ENCODE assay signal across 1 cellular context in the genomic region with DNA sequence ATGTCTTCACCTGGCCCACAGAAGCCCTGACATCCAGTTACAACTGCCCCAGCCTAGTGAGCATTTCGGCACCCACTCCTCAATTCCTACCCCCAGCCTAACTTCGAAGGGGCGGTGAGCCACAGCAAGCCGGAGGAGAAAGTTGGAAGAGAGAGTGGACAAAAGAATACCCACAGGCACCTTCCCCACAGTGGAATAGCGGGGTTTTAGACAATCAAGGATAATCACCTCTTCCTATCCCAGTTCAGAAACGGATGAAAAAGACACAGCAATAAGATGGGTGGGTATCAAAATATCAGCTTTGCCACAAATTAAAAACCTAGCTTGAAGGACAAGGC.
TF ChIP-seq lines count a peak whose summit lies in the region.

No MANE protein-coding gene starts in this region.

TF ChIP-seq in K562, 482 proteins besides CTCF, POLR2A, EP300 and RAD21:
- 0 out of 2 replicates have a peak, but pooled peaks have one; percentile 41 for TF ChIP-seq ZNF583 (CRISPR knock-in tag; IDR thresholded peaks at IDR 0.05)
- TF ChIP-seq GABPB1 (CRISPR knock-in tag; IDR thresholded peaks at IDR 0.05), result peak; percentile 27; the same call in 1 of the 2 replicates
- no peak for TF ChIP-seq ZBTB40 (IDR thresholded peaks at IDR 0.05)
- TF ChIP-seq ZBTB40 (CRISPR knock-in tag; IDR thresholded peaks at IDR 0.05), result no peak
- peak; percentile 9; the same call in 1 of the 2 replicates for TF ChIP-seq TEAD4 (IDR thresholded peaks at IDR 0.05; ENCODE audit: low read length)
- no peak for TF ChIP-seq TEAD4 (CRISPR knock-in tag; IDR thresholded peaks at IDR 0.05; ENCODE audit: borderline replicate concordance)
- 0 out of 2 replicates have a peak, but pooled peaks have one; percentile 71 for TF ChIP-seq E2F5 (CRISPR knock-in tag; IDR thresholded peaks at IDR 0.05)
- TF ChIP-seq ZFX (CRISPR knock-in tag; IDR thresholded peaks at IDR 0.05), result 0 out of 2 replicates have a peak, but pooled peaks have one; percentile 15
- peak; percentile 7 for TF ChIP-seq KDM5B (IDR thresholded peaks at IDR 0.05; ENCODE audit: insufficient replicate concordance, low read depth, low read length)
- peak; percentile 82; the same call in 1 of the 2 replicates for TF ChIP-seq NR1H2 (CRISPR knock-in tag; IDR thresholded peaks at IDR 0.05)
- TF ChIP-seq STAG1 (CRISPR knock-in tag; IDR thresholded peaks at IDR 0.05; ENCODE audit: borderline replicate concordance), result 0 out of 2 replicates have a peak, but pooled peaks have one; percentile 33
- TF ChIP-seq, protein P1, sequence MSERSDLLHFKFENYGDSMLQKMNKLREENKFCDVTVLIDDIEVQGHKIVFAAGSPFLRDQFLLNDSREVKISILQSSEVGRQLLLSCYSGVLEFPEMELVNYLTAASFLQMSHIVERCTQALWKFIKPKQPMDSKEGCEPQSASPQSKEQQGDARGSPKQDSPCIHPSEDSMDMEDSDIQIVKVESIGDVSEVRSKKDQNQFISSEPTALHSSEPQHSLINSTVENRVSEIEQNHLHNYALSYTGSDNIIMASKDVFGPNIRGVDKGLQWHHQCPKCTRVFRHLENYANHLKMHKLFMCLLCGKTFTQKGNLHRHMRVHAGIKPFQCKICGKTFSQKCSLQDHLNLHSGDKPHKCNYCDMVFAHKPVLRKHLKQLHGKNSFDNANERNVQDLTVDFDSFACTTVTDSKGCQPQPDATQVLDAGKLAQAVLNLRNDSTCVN (CRISPR knock-in tag; IDR thresholded peaks at IDR 0.05), result no peak
- TF ChIP-seq, protein P2, sequence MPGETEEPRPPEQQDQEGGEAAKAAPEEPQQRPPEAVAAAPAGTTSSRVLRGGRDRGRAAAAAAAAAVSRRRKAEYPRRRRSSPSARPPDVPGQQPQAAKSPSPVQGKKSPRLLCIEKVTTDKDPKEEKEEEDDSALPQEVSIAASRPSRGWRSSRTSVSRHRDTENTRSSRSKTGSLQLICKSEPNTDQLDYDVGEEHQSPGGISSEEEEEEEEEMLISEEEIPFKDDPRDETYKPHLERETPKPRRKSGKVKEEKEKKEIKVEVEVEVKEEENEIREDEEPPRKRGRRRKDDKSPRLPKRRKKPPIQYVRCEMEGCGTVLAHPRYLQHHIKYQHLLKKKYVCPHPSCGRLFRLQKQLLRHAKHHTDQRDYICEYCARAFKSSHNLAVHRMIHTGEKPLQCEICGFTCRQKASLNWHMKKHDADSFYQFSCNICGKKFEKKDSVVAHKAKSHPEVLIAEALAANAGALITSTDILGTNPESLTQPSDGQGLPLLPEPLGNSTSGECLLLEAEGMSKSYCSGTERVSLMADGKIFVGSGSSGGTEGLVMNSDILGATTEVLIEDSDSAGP (CRISPR knock-in tag; IDR thresholded peaks at IDR 0.05), result 0 out of 2 replicates have a peak, but pooled peaks have one; percentile 45
- TF ChIP-seq HMBOX1 (IDR thresholded peaks at IDR 0.05), result no peak
- TF ChIP-seq ZNF175 (CRISPR knock-in tag; IDR thresholded peaks at IDR 0.05; ENCODE audit: low read depth), result no peak
- 0 out of 2 replicates have a peak, but pooled peaks have one; percentile 74 for TF ChIP-seq CBFB (CRISPR knock-in tag; IDR thresholded peaks at IDR 0.05)
- TF ChIP-seq BRCA1 (IDR thresholded peaks at IDR 0.05), result no peak
- 0 out of 2 replicates have a peak, but pooled peaks have one; percentile 58 for TF ChIP-seq BRCA1 (CRISPR knock-in tag; IDR thresholded peaks at IDR 0.05)
- TF ChIP-seq SRF (CRISPR knock-in tag; IDR thresholded peaks at IDR 0.05), result no peak
- TF ChIP-seq E2F4 (CRISPR knock-in tag; IDR thresholded peaks at IDR 0.05; ENCODE audit: low read depth), result 0 out of 2 replicates have a peak, but pooled peaks have one; percentile 33
